Comparison of ENCODE assay signal across 16 cellular contexts in genomic region chr12:27984275-27984674, GRCh38. TPM values are rescaled to one million over a fixed set of nuclear protein-coding genes. Genes with fewer than 3 reads are reported as not detected.
DNase-seq lines count a peak whose midpoint lies in the region; ATAC-seq, FAIRE-seq and TF ChIP-seq lines count a peak whose summit lies in the region.
"Had no signal": no experiment of that assay in that cellular context is flagged by ENCODE, and none has a peak within 500 bp of the region (broad histone marks: within the 10 kb centered on the region; RNA-seq: fewer than 3 reads in every experiment).

No MANE protein-coding gene starts in this region.

- no TSS peak for BruUV-seq in endothelial cell of umbilical vein (replicated peaks; lab: Mats Ljungman, UMichigan)

- 26 to 37% methylated on average over 2 of the region's 2 CpGs for WGBS in GM23248 (ENCODE audit: low coverage in 1 of 2, low lambda C conversion rate in 2 of 2, missing lambda C conversion rate in 2 of 2), 2 experiments

- H4K20me1 ChIP-seq in GM23248 (ENCODE audit: insufficient read depth) (no peaks in the 10 kb centered on the region), endothelial cell of umbilical vein (replicated peaks; ENCODE audit: control insufficient read depth, extremely low read depth, insufficient read depth, low read length) (no peaks in the 10 kb centered on the region), neural progenitor cell (ENCODE audit: low read depth) (no peaks in the 10 kb centered on the region)

- H3F3A ChIP-seq in GM23248 (ENCODE audit: insufficient read depth) (peaks cover 36% of the 10 kb centered on the region), neural progenitor cell (ENCODE audit: low read depth) (no peaks in the 10 kb centered on the region)

- FAIRE-seq in endothelial cell of umbilical vein (lab: Jason Lieb, UNC): no peak
- FAIRE-seq: GM19239 had no signal

- H3K4me3 Mint-ChIP-seq in activated CD8-positive, alpha-beta memory T cell treated with anti-CD3 and anti-CD28 coated beads, Interleukin-2, amount 10 ng/mL, durations not matched to agents 7 days and 5 days: no peak overlapping the region
- H3K4me3 Mint-ChIP-seq in neural progenitor cell: no peak overlapping the region
- H3K4me3 Mint-ChIP-seq: activated B cell treated with CpG ODN at 0.5 μM for 24 hours; CD4-positive, CD25-positive, alpha-beta regulatory T cell; endodermal cell had no signal

- in situ Hi-C loops in GM23248 (cut with MboI): loop anchor here (25.0 kb wide), 2 partner anchors 178 to 1003 kb away; no protein-coding TSS in a partner anchor

- H3K36me3 ChIP-seq in GM23248 (ENCODE audit: low read depth) (no peaks in the 10 kb centered on the region), SJCRH30 (no peaks in the 10 kb centered on the region), endothelial cell of umbilical vein (ENCODE audit: control insufficient read depth in 2 of 2, extremely low read depth in 1 of 2, insufficient read depth in 2 of 2, low read length in 2 of 2) (no peaks in the 10 kb centered on the region), neural progenitor cell (no peaks in the 10 kb centered on the region)
- H3K36me3 ChIP-seq: cardiac muscle cell, heart left ventricle had no signal

- dilution Hi-C loops in endothelial cell of umbilical vein (cut with MboI; ENCODE audit: extremely low pct_ligation_motif_present, low sequenced_read_pairs): no loop called here

- no peaks in the 10 kb centered on the region for H3K36me3 Mint-ChIP-seq in activated CD8-positive, alpha-beta memory T cell treated with anti-CD3 and anti-CD28 coated beads, Interleukin-2, amount 10 ng/mL, durations not matched to agents 7 days and 5 days
- no peaks in the 10 kb centered on the region for H3K36me3 Mint-ChIP-seq in neural progenitor cell
- H3K36me3 Mint-ChIP-seq: CD4-positive, CD25-positive, alpha-beta regulatory T cell had no signal

- DNase-seq in GM23248 (peak; percentile 85), SJCRH30 (peak; percentile 91 to 96), endothelial cell of umbilical vein (ENCODE audit: low read depth, low spot score) (peak; percentile 34), renal cortical epithelial cell (ENCODE audit: low read depth) (peak; percentile 59), NCI-H2107 (lab: John Stamatoyannopoulos, UW) (no peak), neural progenitor cell (ENCODE audit: low spot score) (no peak)
- no peak for DNase-seq in activated CD8-positive, alpha-beta memory T cell treated with anti-CD3 and anti-CD28 coated beads, Interleukin-2, amount 10 ng/mL, durations not matched to agents 7 days and 5 days
- DNase-seq: activated B cell treated with CpG ODN at 0.5 μM for 24 hours; CD4-positive, CD25-positive, alpha-beta regulatory T cell; endodermal cell; GF-D8; heart left ventricle; left colon had no signal

- H3K9ac ChIP-seq in GM23248 (peak overlapping the region; percentile 51; the same call in 1 of the 2 replicates), endothelial cell of umbilical vein (replicated peaks; ENCODE audit: extremely low read depth, insufficient read depth, low read length) (no peak overlapping the region), neural progenitor cell (no peak overlapping the region)

- no peaks in the 10 kb centered on the region for H3K9me3 ChIP-seq in GM23248 (ENCODE audit: low read depth)
- 0 out of 2 replicates have a peak, but pooled peaks cover 8% of the 10 kb centered on the region for H3K9me3 ChIP-seq in SJCRH30 (replicated peaks)
- no peaks in the 10 kb centered on the region for H3K9me3 ChIP-seq in endothelial cell of umbilical vein (replicated peaks; ENCODE audit: control insufficient read depth, insufficient read depth, low read length)
- H3K9me3 ChIP-seq in neural progenitor cell (ENCODE audit: low read depth): no peaks in the 10 kb centered on the region
- H3K9me3 ChIP-seq: heart left ventricle had no signal

- peaks cover 37% of the 10 kb centered on the region for H3K4me1 ChIP-seq in GM23248 (ENCODE audit: insufficient read depth)
- peaks cover 49% of the 10 kb centered on the region for H3K4me1 ChIP-seq in SJCRH30
- H3K4me1 ChIP-seq in endothelial cell of umbilical vein (ENCODE audit: control insufficient read depth, extremely low read depth, insufficient read depth, low read length): no peaks in the 10 kb centered on the region
- no peaks in the 10 kb centered on the region for H3K4me1 ChIP-seq in neural progenitor cell
- H3K4me1 ChIP-seq: heart left ventricle had no signal

- H3K27me3 ChIP-seq in GM23248 (replicated peaks; ENCODE audit: insufficient read depth) (no peaks in the 10 kb centered on the region), SJCRH30 (no peaks in the 10 kb centered on the region), endothelial cell of umbilical vein (ENCODE audit: control insufficient read depth in 2 of 2, insufficient read depth in 2 of 2, low read length in 2 of 2) (no peaks in the 10 kb centered on the region), neural progenitor cell (no peaks in the 10 kb centered on the region)

- H3K4me2 ChIP-seq in GM23248 (ENCODE audit: unreplicated experiment) (peak overlapping the region; percentile 37), endothelial cell of umbilical vein (ENCODE audit: insufficient read depth, low read length) (no peak overlapping the region), neural progenitor cell (no peak overlapping the region)

- no peaks in the 10 kb centered on the region for H3K9me1 ChIP-seq in endothelial cell of umbilical vein (replicated peaks; ENCODE audit: control insufficient read depth, extremely low read depth, insufficient read depth, low read length)

- TF ChIP-seq CTCF in endothelial cell of umbilical vein (IDR thresholded peaks at IDR 0.05; ENCODE audit: extremely low read depth in 1 of 2, insufficient read depth in 1 of 2, low read depth in 1 of 2, low read length in 2 of 2) (no peak), neural progenitor cell (IDR thresholded peaks at IDR 0.05) (no peak)

- intact Hi-C loops in endothelial cell of umbilical vein (cut with micrococcal nuclease): no loop called here

- H3K79me2 ChIP-seq in GM23248 (ENCODE audit: insufficient read depth): no peaks in the 10 kb centered on the region
- H3K79me2 ChIP-seq in endothelial cell of umbilical vein (ENCODE audit: control insufficient read depth, insufficient read depth, low read length): no peaks in the 10 kb centered on the region
- no peaks in the 10 kb centered on the region for H3K79me2 ChIP-seq in neural progenitor cell (ENCODE audit: low read depth)

- CTCF ChIA-PET in endothelial cell of umbilical vein (lab: Charles Lee): interaction anchor here (1.2 kb wide), 1 partner anchor 186 kb away, joined by 3 read pairs; no protein-coding TSS in a partner anchor
- CTCF ChIA-PET in activated CD8-positive, alpha-beta memory T cell treated with anti-CD3 and anti-CD28 coated beads, Interleukin-2, amount 10 ng/mL, durations not matched to agents 7 days and 5 days (lab: Charles Lee): no interaction called here

- H3K9me2 ChIP-seq in GM23248 (ENCODE audit: insufficient read depth): no peaks in the 10 kb centered on the region

- POLR2A ChIA-PET in endothelial cell of umbilical vein (lab: Charles Lee): no interaction called here

- H3K27me3 Mint-ChIP-seq in activated CD8-positive, alpha-beta memory T cell treated with anti-CD3 and anti-CD28 coated beads, Interleukin-2, amount 10 ng/mL, durations not matched to agents 7 days and 5 days: peaks cover 35% of the 10 kb centered on the region
- H3K27me3 Mint-ChIP-seq in neural progenitor cell (ENCODE audit: insufficient read depth, low read depth): no peaks in the 10 kb centered on the region

- H3K27ac Mint-ChIP-seq in activated CD8-positive, alpha-beta memory T cell treated with anti-CD3 and anti-CD28 coated beads, Interleukin-2, amount 10 ng/mL, durations not matched to agents 7 days and 5 days: no peak overlapping the region
- no peak overlapping the region for H3K27ac Mint-ChIP-seq in neural progenitor cell
- H3K27ac Mint-ChIP-seq: activated B cell treated with CpG ODN at 0.5 μM for 24 hours; CD4-positive, CD25-positive, alpha-beta regulatory T cell; endodermal cell had no signal

- H3K27ac ChIP-seq in GM23248: peak overlapping the region; percentile 68
- peak overlapping the region; percentile 95 for H3K27ac ChIP-seq in SJCRH30
- H3K27ac ChIP-seq in endothelial cell of umbilical vein (ENCODE audit: insufficient read depth, low read depth, low read length): no peak overlapping the region
- H3K27ac ChIP-seq in neural progenitor cell: no peak overlapping the region
- H3K27ac ChIP-seq: cardiac muscle cell, heart left ventricle had no signal

- H2AFZ ChIP-seq in GM23248: no peak overlapping the region
- H2AFZ ChIP-seq in endothelial cell of umbilical vein (ENCODE audit: low read depth, low read length): no peak overlapping the region
- H2AFZ ChIP-seq in neural progenitor cell (replicated peaks): no peak overlapping the region

- ATAC-seq in activated CD8-positive, alpha-beta memory T cell treated with anti-CD3 and anti-CD28 coated beads, Interleukin-2, amount 10 ng/mL, durations not matched to agents 7 days and 5 days: no peak
- ATAC-seq in HG03108 (IDR thresholded peaks at IDR 0.05; ENCODE audit: unreplicated experiment): no peak
- ATAC-seq: heart left ventricle, left colon had no signal

- TF ChIP-seq POLR2A in endothelial cell of umbilical vein (IDR thresholded peaks at IDR 0.05; ENCODE audit: low read depth, low read length): no peak

- H3K4me1 Mint-ChIP-seq in activated CD8-positive, alpha-beta memory T cell treated with anti-CD3 and anti-CD28 coated beads, Interleukin-2, amount 10 ng/mL, durations not matched to agents 7 days and 5 days: no peaks in the 10 kb centered on the region
- no peaks in the 10 kb centered on the region for H3K4me1 Mint-ChIP-seq in neural progenitor cell
- H3K4me1 Mint-ChIP-seq: activated B cell treated with CpG ODN at 0.5 μM for 24 hours; CD4-positive, CD25-positive, alpha-beta regulatory T cell; endodermal cell had no signal

- H3K9me3 Mint-ChIP-seq in activated CD8-positive, alpha-beta memory T cell treated with anti-CD3 and anti-CD28 coated beads, Interleukin-2, amount 10 ng/mL, durations not matched to agents 7 days and 5 days (ENCODE audit: low read depth): no peaks in the 10 kb centered on the region
- no peaks in the 10 kb centered on the region for H3K9me3 Mint-ChIP-seq in neural progenitor cell
- H3K9me3 Mint-ChIP-seq: endodermal cell had no signal

- H3K4me3 ChIP-seq in GM23248 (no peak overlapping the region), SJCRH30 (no peak overlapping the region), endothelial cell of umbilical vein (replicated peaks in 1 of 3; ENCODE audit: insufficient read depth in 1 of 3, low read depth in 1 of 3, low read length in 3 of 3) (no peak overlapping the region), neural progenitor cell (no peak overlapping the region)
- H3K4me3 ChIP-seq: cardiac muscle cell, heart left ventricle had no signal

RNA-seq across cellular contexts. Expression of gene PTHLH, which starts 11.7 kb away (rescaled TPM):
- total RNA-seq in GM23248 (2014; rRNA removed; shearing (Covaris generic)): 0.51 and 6.4 TPM in 2 replicates
- polyA plus RNA-seq in GM23248 (2016; fragmentation: Nextera tagmentation; extraction: Ambion mirVana) (4.2 and 4.7 TPM in 2 replicates), endothelial cell of umbilical vein (0.65 and 0.99 TPM in 2 replicates)
- total RNA-seq in SJCRH30 (2014; rRNA removed; shearing (Covaris generic)): 3.5 and 3.6 TPM in 2 replicates
- total RNA-seq in endothelial cell of umbilical vein (0.60 and 1.1 TPM in 2 replicates), renal cortical epithelial cell (0.40 and 9.7 TPM in 2 replicates), neural progenitor cell (ENCODE audit: low replicate concordance) (not detected in 2 replicates)
- polyA plus RNA-seq in endothelial cell of umbilical vein (2011; cell fraction: cytosol; rRNA removed): 1.1 and 1.8 TPM in 2 replicates
- polyA plus RNA-seq in endothelial cell of umbilical vein (2011; cell fraction: nucleus; rRNA removed): 1.1 and 1.3 TPM in 2 replicates
- polyA plus RNA-seq in endothelial cell of umbilical vein (2012): 0.76 and 4.1 TPM in 2 replicates
- polyA minus RNA-seq in endothelial cell of umbilical vein: 0.08 and 0.53 TPM in 2 replicates
- not detected for polyA minus RNA-seq in endothelial cell of umbilical vein (2011; cell fraction: cytosol; rRNA and poly(A)+ RNA removed)
- polyA minus RNA-seq in endothelial cell of umbilical vein (2011; cell fraction: nucleus; rRNA and poly(A)+ RNA removed): 2.3 and 2.6 TPM in 2 replicates
- total RNA-seq in activated CD8-positive, alpha-beta memory T cell treated with anti-CD3 and anti-CD28 coated beads, Interleukin-2, amount 10 ng/mL, durations not matched to agents 7 days and 5 days: under 1 TPM in 1 of 2 experiments, not detected in 1; 0.35 TPM
- total RNA-seq: activated B cell treated with CpG ODN at 0.5 μM for 24 hours; cardiac muscle cell; CD4-positive, CD25-positive, alpha-beta regulatory T cell; endodermal cell; left colon had no signal
- polyA plus RNA-seq: cardiac muscle cell had no signal

Comparison
In these comparisons a context has a peak if more than half of its experiments do, and no peak if none do; other contexts are left out.
1. DNase-seq: peak in GM23248 (single experiment), SJCRH30 (2 of 2), endothelial cell of umbilical vein (single experiment) and renal cortical epithelial cell (single experiment); none in activated CD8-positive, alpha-beta memory T cell treated with anti-CD3 and anti-CD28 coated beads, Interleukin-2, amount 10 ng/mL, durations not matched to agents 7 days and 5 days (single experiment), NCI-H2107 (single experiment) and neural progenitor cell (single experiment).
2. H3K27ac ChIP-seq: peak in GM23248 (single experiment) and SJCRH30 (single experiment); none in endothelial cell of umbilical vein (single experiment) and neural progenitor cell (single experiment).